Comparison of ENCODE assay signal across 12 cellular contexts in genomic region chr7:143391462-143392404, GRCh38. TPM values are rescaled to one million over a fixed set of nuclear protein-coding genes. Genes with fewer than 3 reads are reported as not detected.
DNase-seq lines count a peak whose midpoint lies in the region; ATAC-seq and TF ChIP-seq lines count a peak whose summit lies in the region.
"Had no signal": no experiment of that assay in that cellular context is flagged by ENCODE, and none has a peak within 500 bp of the region (broad histone marks: within the 10 kb centered on the region; RNA-seq: fewer than 3 reads in every experiment).

No MANE protein-coding gene starts in this region.

- no peak overlapping the region for H4K12ac ChIP-seq in trophoblast cell (ENCODE audit: low read depth, low read length)

- no peaks in the 10 kb centered on the region for H3K79me2 ChIP-seq in trophoblast cell (ENCODE audit: control insufficient read depth, insufficient read depth, low read length, poor library complexity)

- CTCF ChIA-PET in CD4-positive, alpha-beta T cell (lab: Charles Lee) = interaction anchor here (0.8 kb wide), 1 partner anchor 11 kb away, joined by 5 read pairs; no protein-coding TSS in a partner anchor
- CTCF ChIA-PET in HEK293T (lab: Yijun Ruan, JAX) = interaction anchor here (0.7 kb wide), 1 partner anchor 12 kb away, joined by 5 read pairs; no protein-coding TSS in a partner anchor

- no peak overlapping the region for H4K91ac ChIP-seq in trophoblast cell (ENCODE audit: low read depth, low read length)

- POLR2A ChIA-PET in CD4-positive, alpha-beta T cell (lab: Charles Lee) = interaction anchor here (0.6 to 4.5 kb wide), 6 partner anchors 7 to 46 kb away, joined by 3 to 31 read pairs (median 6); partner anchors contain the start of gene EPHA1
- POLR2A ChIA-PET in HEK293T (lab: Yijun Ruan, JAX) = interaction anchor here (1.6 to 2.5 kb wide), 2 partner anchors 8 to 10 kb away, joined by 3 to 7 read pairs; partner anchors contain the start of gene ZYX

- H3K4me1 ChIP-seq in cardiac muscle cell (ENCODE audit: low read depth) = no peaks in the 10 kb centered on the region
- peaks cover 0 to 9% of the 10 kb centered on the region in 2 experiments for H3K4me1 ChIP-seq in trophoblast cell (ENCODE audit: control insufficient read depth in 1 of 2, insufficient read depth in 2 of 2, low read length in 2 of 2)

- H2BK5ac ChIP-seq in trophoblast cell (ENCODE audit: low read depth, low read length, poor library complexity) = no peak overlapping the region

- H3K14ac ChIP-seq in trophoblast cell (ENCODE audit: low read length) = no peak overlapping the region

- H2BK12ac ChIP-seq in trophoblast cell (ENCODE audit: low read length) = no peak overlapping the region

- no peak overlapping the region for H2AK5ac ChIP-seq in trophoblast cell (ENCODE audit: low read length)

- H3K9me3 ChIP-seq in CD4-positive, alpha-beta T cell (ENCODE audit: control insufficient read depth, low read length) = no peaks in the 10 kb centered on the region
- H3K9me3 ChIP-seq in cardiac muscle cell (ENCODE audit: low read depth) (no peaks in the 10 kb centered on the region), trophoblast cell (ENCODE audit: insufficient read depth, low read depth, low read length) (peaks cover 5% of the 10 kb centered on the region)

- no peak overlapping the region for H3K18ac ChIP-seq in trophoblast cell (ENCODE audit: low read length)

- H3K4me3 Mint-ChIP-seq in CD4-positive, alpha-beta T cell = no peak overlapping the region
- H3K4me3 Mint-ChIP-seq: activated naive CD4-positive, alpha-beta T cell treated with anti-CD3 and anti-CD28 coated beads, Interleukin-2, amount 50 U/mL, for 24 hours; CD8-positive, alpha-beta memory T cell; natural killer cell treated with Interleukin-12 subunit alpha and Interleukin-12 subunit beta and Interleukin-15 and Interleukin-18, amount 100 ng/mL, for 72 hours had no signal

- no peaks in the 10 kb centered on the region for H3K79me1 ChIP-seq in trophoblast cell (ENCODE audit: low read length)

- H3K4ac ChIP-seq in trophoblast cell (ENCODE audit: low read depth, low read length) = no peak overlapping the region

- H3K27me3 ChIP-seq in CD4-positive, alpha-beta T cell (ENCODE audit: control insufficient read depth, insufficient read depth, low read length) = no peaks in the 10 kb centered on the region
- H3K27me3 ChIP-seq in cardiac muscle cell (no peaks in the 10 kb centered on the region), trophoblast cell (ENCODE audit: insufficient read depth, low read length) (no peaks in the 10 kb centered on the region)

- no peak overlapping the region for H3K27ac ChIP-seq in CD4-positive, alpha-beta T cell (ENCODE audit: low read depth, low read length)
- H3K27ac ChIP-seq in cardiac muscle cell = peak overlapping the region; percentile 28
- H3K27ac ChIP-seq in trophoblast cell (ENCODE audit: low read depth, low read length) = peak overlapping the region; percentile 45

- no peak overlapping the region for H3K23ac ChIP-seq in trophoblast cell (ENCODE audit: low read length)

- no peak overlapping the region for H2AFZ ChIP-seq in trophoblast cell (ENCODE audit: insufficient read depth, low read length, poor library complexity)

- H3K36me3 Mint-ChIP-seq in CD4-positive, alpha-beta T cell (ENCODE audit: low read depth) = peaks cover 80% of the 10 kb centered on the region
- H3K36me3 Mint-ChIP-seq: natural killer cell treated with Interleukin-12 subunit alpha and Interleukin-12 subunit beta and Interleukin-15 and Interleukin-18, amount 100 ng/mL, for 72 hours had no signal

- no peak for ATAC-seq in CD4-positive, alpha-beta T cell (ENCODE audit: poor library complexity)
- no peak for ATAC-seq in HG03354 (IDR thresholded peaks at IDR 0.05; ENCODE audit: poor library complexity, severe bottlenecking, unreplicated experiment)
- ATAC-seq: stimulated activated naive CD8-positive, alpha-beta T cell treated with anti-CD3 and anti-CD28 coated beads, Interleukin-15, Interleukin-2, amounts not matched to agents 100 U/mL and 50 U/mL, for 24 hours had no signal

- no peak overlapping the region for H3K9ac ChIP-seq in trophoblast cell (ENCODE audit: low read length)

- no peak overlapping the region for H3K4me2 ChIP-seq in trophoblast cell (ENCODE audit: low read length)

- H3K9me3 Mint-ChIP-seq in CD4-positive, alpha-beta T cell = no peaks in the 10 kb centered on the region
- H3K9me3 Mint-ChIP-seq: activated naive CD4-positive, alpha-beta T cell treated with anti-CD3 and anti-CD28 coated beads, Interleukin-2, amount 50 U/mL, for 24 hours; CD8-positive, alpha-beta memory T cell; natural killer cell treated with Interleukin-12 subunit alpha and Interleukin-12 subunit beta and Interleukin-15 and Interleukin-18, amount 100 ng/mL, for 72 hours had no signal

- H3K27ac Mint-ChIP-seq in CD4-positive, alpha-beta T cell = peak overlapping the region; percentile 14
- H3K27ac Mint-ChIP-seq: activated naive CD4-positive, alpha-beta T cell treated with anti-CD3 and anti-CD28 coated beads, Interleukin-2, amount 50 U/mL, for 24 hours; natural killer cell treated with Interleukin-12 subunit alpha and Interleukin-12 subunit beta and Interleukin-15 and Interleukin-18, amount 100 ng/mL, for 72 hours had no signal

- DNase-seq in CD4-positive, alpha-beta T cell = no peak
- DNase-seq in amniotic epithelial cell (ENCODE audit: low read depth) (peak; percentile 88), cardiac muscle cell (ENCODE audit: low read depth in 1 of 2, low spot score in 1 of 2) (peak in 1 of 2 donors; percentile 91), trophoblast cell (peak; percentile 30 to 64), HEK293T (ENCODE audit: extremely low spot score) (no peak), LoVo (ENCODE audit: low spot score) (no peak), cerebellar nuclear complex (lab: John Stamatoyannopoulos, UW) (no peak)
- DNase-seq: CD8-positive, alpha-beta memory T cell; stimulated activated naive CD8-positive, alpha-beta T cell treated with anti-CD3 and anti-CD28 coated beads, Interleukin-15, Interleukin-2, amounts not matched to agents 100 U/mL and 50 U/mL, for 24 hours had no signal

- no peak overlapping the region for H2BK120ac ChIP-seq in trophoblast cell (ENCODE audit: insufficient read depth, low read length, poor library complexity)

- H3K36me3 ChIP-seq in cardiac muscle cell = peaks cover 27% of the 10 kb centered on the region
- H3K36me3 ChIP-seq in trophoblast cell (ENCODE audit: control insufficient read depth in 1 of 2, insufficient read depth in 2 of 2, low read length in 2 of 2) = peaks cover 87 to 89% of the 10 kb centered on the region in 2 experiments

- H3K4me3 ChIP-seq in cardiac muscle cell (no peak overlapping the region), trophoblast cell (ENCODE audit: low read depth, low read length) (no peak overlapping the region)

- H3K4me1 Mint-ChIP-seq in CD4-positive, alpha-beta T cell (ENCODE audit: low read depth) = peaks cover 19% of the 10 kb centered on the region

- WGBS in trophoblast cell (ENCODE audit: extremely low coverage, insufficient coverage, insufficient read length) = no CpG with 5 or more reads among the region's 24 CpGs

- no peak for TF ChIP-seq CTCF in CD4-positive, alpha-beta T cell (IDR thresholded peaks at IDR 0.05)
- TF ChIP-seq CTCF in cardiac muscle cell (IDR thresholded peaks at IDR 0.05; ENCODE audit: low read depth, low read length) = no peak

- no peaks in the 10 kb centered on the region for H3K27me3 Mint-ChIP-seq in CD4-positive, alpha-beta T cell
- H3K27me3 Mint-ChIP-seq: activated naive CD4-positive, alpha-beta T cell treated with anti-CD3 and anti-CD28 coated beads, Interleukin-2, amount 50 U/mL, for 24 hours; CD8-positive, alpha-beta memory T cell; natural killer cell treated with Interleukin-12 subunit alpha and Interleukin-12 subunit beta and Interleukin-15 and Interleukin-18, amount 100 ng/mL, for 72 hours had no signal

- H4K8ac ChIP-seq in trophoblast cell (ENCODE audit: low read depth, low read length) = no peak overlapping the region

- intact Hi-C loops in CD4-positive, alpha-beta T cell (cut with DNase I, micrococcal nuclease) = no loop called here

TF ChIP-seq in HEK293T, 16 proteins besides CTCF, POLR2A, EP300 and RAD21 (continues in another document):
- TF ChIP-seq L3MBTL2 (conservative IDR thresholded peaks at IDR 0.05) (no peak), LEF1 (IDR thresholded peaks at IDR 0.05; ENCODE audit: borderline replicate concordance) (no peak), PKNOX1 (IDR thresholded peaks at IDR 0.05) (no peak), SP1 (IDR thresholded peaks at IDR 0.05) (no peak), ARNT (IDR thresholded peaks at IDR 0.05) (no peak), FOXK2 (IDR thresholded peaks at IDR 0.05) (no peak), HDGF (IDR thresholded peaks at IDR 0.05; ENCODE audit: borderline replicate concordance) (no peak), SUZ12 (IDR thresholded peaks at IDR 0.05) (no peak), BHLHE40 (IDR thresholded peaks at IDR 0.05; ENCODE audit: borderline replicate concordance) (no peak), FOXA1 (IDR thresholded peaks at IDR 0.05) (no peak), NFRKB (IDR thresholded peaks at IDR 0.05) (no peak), TARDBP (IDR thresholded peaks at IDR 0.05) (no peak), CTBP1 (IDR thresholded peaks at IDR 0.05; ENCODE audit: borderline replicate concordance) (no peak), FOXM1 (IDR thresholded peaks at IDR 0.05; ENCODE audit: borderline replicate concordance) (no peak)

RNA-seq across cellular contexts. Expression of gene ZYX, which starts 10.6 kb away (rescaled TPM):
- 100 to 1,000 TPM; 132 to 146 TPM for total RNA-seq in CD4-positive, alpha-beta T cell
- total RNA-seq in cardiac muscle cell = 43.6 and 57.2 TPM in 2 replicates
- 98.4 and 101 TPM in 2 replicates for polyA plus RNA-seq in cardiac muscle cell
- 275 TPM in 2 replicates for polyA plus RNA-seq in trophoblast cell (2013)

RNA-seq across cellular contexts. Expression of gene EPHA1, which starts 16.9 kb away (rescaled TPM):
- 10 to 100 TPM; 16.0 to 19.0 TPM for total RNA-seq in CD4-positive, alpha-beta T cell
- 0.30 TPM in 1 of 2 replicates, not detected in the other for total RNA-seq in cardiac muscle cell
- polyA plus RNA-seq in cardiac muscle cell = 1.8 and 2.7 TPM in 2 replicates
- 26.1 and 27.4 TPM in 2 replicates for polyA plus RNA-seq in trophoblast cell (2013)

RNA-seq across cellular contexts. Expression of gene FAM131B, which starts 29.2 kb away (rescaled TPM):
- under 1 TPM in 1 of 2 experiments, not detected in 1; 0.14 TPM for total RNA-seq in CD4-positive, alpha-beta T cell
- total RNA-seq in cardiac muscle cell = 0.71 and 3.0 TPM in 2 replicates
- polyA plus RNA-seq in cardiac muscle cell = 0.14 and 0.26 TPM in 2 replicates
- 0.22 and 0.28 TPM in 2 replicates for polyA plus RNA-seq in trophoblast cell (2013)

RNA-seq across cellular contexts. Expression of gene TAS2R60, which starts 51.5 kb away (rescaled TPM):
- under 1 TPM; 0.47 to 0.61 TPM for total RNA-seq in CD4-positive, alpha-beta T cell
- total RNA-seq in cardiac muscle cell = not detected in 2 replicates
- polyA plus RNA-seq in cardiac muscle cell = not detected in 2 replicates
- polyA plus RNA-seq in trophoblast cell (2013) = not detected in 2 replicates
- total RNA-seq: CD8-positive, alpha-beta memory T cell; natural killer cell treated with Interleukin-12 subunit alpha and Interleukin-12 subunit beta and Interleukin-15 and Interleukin-18, amount 100 ng/mL, for 72 hours had no signal
- polyA plus RNA-seq: CD8-positive, alpha-beta memory T cell had no signal

Comparison
In these comparisons a context has a peak if more than half of its experiments do, and no peak if none do; other contexts are left out.
1. DNase-seq: peak in amniotic epithelial cell (single experiment) and trophoblast cell (2 of 2); none in CD4-positive, alpha-beta T cell (0 of 10), HEK293T (single experiment), LoVo (single experiment) and cerebellar nuclear complex (0 of 2).
2. RNA of gene EPHA1, which starts 16.9 kb away (total RNA-seq): 16.0 to 19.0 TPM in CD4-positive, alpha-beta T cell; 0.30 TPM in cardiac muscle cell; every median in the first group is over 10 times any median in the second.